In the genomic region with DNA sequence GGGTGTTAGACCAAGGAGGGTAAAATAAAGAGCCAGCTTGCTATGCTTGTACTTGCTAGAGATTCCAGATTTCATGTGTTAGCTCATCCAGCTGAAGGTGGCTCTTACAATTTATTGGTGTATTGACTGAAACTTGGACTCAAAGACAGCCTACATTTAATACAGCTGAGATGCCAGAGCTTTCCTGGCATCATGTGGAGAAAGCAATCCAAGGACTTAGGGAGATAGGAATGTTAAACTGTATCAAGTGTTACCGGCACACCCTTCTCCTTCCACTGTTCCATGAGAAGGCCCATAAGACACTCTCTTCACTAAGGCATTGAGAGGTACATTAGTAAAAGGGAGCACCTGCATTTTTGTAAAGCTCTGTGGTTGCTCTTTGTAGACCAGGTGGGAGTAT, we compare ENCODE assay signal across 8 cellular contexts.
"Had no signal": no experiment of that assay in that cellular context is flagged by ENCODE, and none has a peak within 500 bp of the region (broad histone marks: within the 10 kb centered on the region; RNA-seq: fewer than 3 reads in every experiment).

No MANE protein-coding gene starts in this region.

- H3K9ac ChIP-seq: GM23248 had no signal

- DNase-seq: GM23248, H7, H9, HCEC 1CT, HFFc6 had no signal

- H3K4me2 ChIP-seq: GM23338 had no signal

- H3K27ac ChIP-seq: GM23248 had no signal

- H3K36me3 ChIP-seq: HAP-1 had no signal

- H3K4me3 Mint-ChIP-seq: GM23338, H9, HFFc6 had no signal

- H3K9me3 Mint-ChIP-seq: GM23338, H9, HFFc6 had no signal

- H3K27ac Mint-ChIP-seq: GM23338, H9, HFFc6 had no signal

- H3K4me3 ChIP-seq: GM23248, GM23338, HAP-1 had no signal

- H3K4me1 Mint-ChIP-seq: GM23338 had no signal

- ATAC-seq: GM23338, HCT116 had no signal

- H2AFZ ChIP-seq: GM23248, GM23338 had no signal

- H3K9me3 ChIP-seq: HAP-1 had no signal
